23 cellular contexts compared by ENCODE assay signal in genomic region chr1:106962591-106962990, GRCh38.
DNase-seq lines count a peak whose midpoint lies in the region; ATAC-seq, FAIRE-seq and TF ChIP-seq lines count a peak whose summit lies in the region.
"Had no signal": no experiment of that assay in that cellular context is flagged by ENCODE, and none has a peak within 500 bp of the region (broad histone marks: within the 10 kb centered on the region; RNA-seq: fewer than 3 reads in every experiment).

No MANE protein-coding gene starts in this region.

- no peaks in the 10 kb centered on the region for H3K9me3 ChIP-seq in MG63
- H3K9me3 ChIP-seq in mucosa of descending colon, result no peaks in the 10 kb centered on the region
- H3K9me3 ChIP-seq: A549, SK-N-SH had no signal

- H3K4me3 ChIP-seq in MG63 (no peak overlapping the region), bronchial epithelial cell (ENCODE audit: low read depth, low read length) (no peak overlapping the region), mucosa of descending colon (no peak overlapping the region)
- H3K4me3 ChIP-seq: A549 had no signal

- DNase-seq in GM12891 (ENCODE audit: insufficient read length, low spot score) (no peak), MG63 (peak; percentile 69), bronchial epithelial cell (ENCODE audit: low read depth) (peak; percentile 1), mucosa of descending colon (peak in 1 of 3 donors; percentile 13), NCI-H146 treated with DMSO at 0.1 percent for 48 hours (lab: John Stamatoyannopoulos, UW; ENCODE audit: unreplicated experiment) (no peak), SIG-M5 treated with dmso at 0.1 percent for 504 hours (lab: John Stamatoyannopoulos, UW; ENCODE audit: unreplicated experiment) (no peak)
- DNase-seq: AML-193, COR-L47, GF-D8, GOT3, HFFc6, MV-4-11, NCI-H1417 treated with DMSO at 0.1 percent for 48 hours, NCI-H2029 treated with DMSO at 0.1 percent for 48 hours, NCI-H2171 treated with DMSO at 0.1 percent for 48 hours, NCI-H82, SK-N-SH had no signal

- no peaks in the 10 kb centered on the region for H3K27me3 ChIP-seq in MG63
- H3K27me3 ChIP-seq in bronchial epithelial cell (ENCODE audit: control insufficient read depth, insufficient read depth, low read length), result no peaks in the 10 kb centered on the region

- intact Hi-C loops in mucosa of descending colon (cut with DNase I, micrococcal nuclease), result no loop called here

- ATAC-seq in mucosa of descending colon (peak; percentile 67), GM18520 (IDR thresholded peaks at IDR 0.05; ENCODE audit: unreplicated experiment) (no peak), GM19452 (IDR thresholded peaks at IDR 0.05; ENCODE audit: unreplicated experiment) (no peak)
- ATAC-seq: A549, Panc1, Right ventricle myocardium inferior had no signal

- no peak for TF ChIP-seq CTCF in bronchial epithelial cell (IDR thresholded peaks at IDR 0.05; ENCODE audit: insufficient read depth, low read length, severe bottlenecking)
- TF ChIP-seq CTCF in mucosa of descending colon (IDR thresholded peaks at IDR 0.05), result no peak

- H3K36me3 ChIP-seq in MG63 (no peaks in the 10 kb centered on the region), bronchial epithelial cell (ENCODE audit: control insufficient read depth, insufficient read depth, low read length) (no peaks in the 10 kb centered on the region), mucosa of descending colon (ENCODE audit: low read depth) (no peaks in the 10 kb centered on the region)

- TF ChIP-seq POLR2A in GM12891 (IDR thresholded peaks at IDR 0.05; ENCODE audit: low read depth, low read length), result no peak

- no peaks in the 10 kb centered on the region for H3K4me1 ChIP-seq in mucosa of descending colon (ENCODE audit: low read depth)
- H3K4me1 ChIP-seq: A549 had no signal

- FAIRE-seq in GM12891 (lab: Jason Lieb, UNC), result peak; percentile 33
- no peak for FAIRE-seq in bronchial epithelial cell (lab: Jason Lieb, UNC)
- FAIRE-seq: A549, GM12892 had no signal

TF ChIP-seq in GM12891, 5 proteins besides CTCF, POLR2A, EP300 and RAD21:
- no peak for TF ChIP-seq TAF1 (IDR thresholded peaks at IDR 0.05; ENCODE audit: low read depth, low read length)
- no peak for TF ChIP-seq POLR2AphosphoS5 (IDR thresholded peaks at IDR 0.05; ENCODE audit: low read depth, low read length)
- no peak for TF ChIP-seq PAX5 (IDR thresholded peaks at IDR 0.05; ENCODE audit: insufficient read depth, low read length, severe bottlenecking)
- TF ChIP-seq SPI1 (IDR thresholded peaks at IDR 0.05; ENCODE audit: low read depth, low read length), result no peak
- no peak for TF ChIP-seq POU2F2 (IDR thresholded peaks at IDR 0.05; ENCODE audit: low read depth, low read length)

Comparison
In these comparisons a context has a peak if more than half of its experiments do, and no peak if none do; other contexts are left out.
1. DNase-seq: peak in MG63 (single experiment) and bronchial epithelial cell (single experiment); none in GM12891 (single experiment), NCI-H146 treated with DMSO at 0.1 percent for 48 hours (single experiment) and SIG-M5 treated with dmso at 0.1 percent for 504 hours (single experiment).